In genomic region chr1:236200925-236201324, GRCh38 we compare ENCODE assay signal across 11 cellular contexts.
"Had no signal": no experiment of that assay in that cellular context is flagged by ENCODE, and none has a peak within 500 bp of the region (broad histone marks: within the 10 kb centered on the region; RNA-seq: fewer than 3 reads in every experiment).

No MANE protein-coding gene starts in this region.

- H3K9ac ChIP-seq: KMS-11 had no signal

- FAIRE-seq: H1, H54, HepG2 had no signal

- H2AFZ ChIP-seq: GM23338 had no signal

- H3K4me2 ChIP-seq: GM23338, KMS-11 had no signal

- ATAC-seq: GM23338, HepG2 had no signal

- H3K4me3 Mint-ChIP-seq: GM23338, H9, HFFc6, IgD-negative memory B cell had no signal

- H3K27ac ChIP-seq: KMS-11 had no signal

- DNase-seq: H9, HCEC 1CT, HFFc6, Karpas-422, KBM-7 had no signal

- H3K27ac Mint-ChIP-seq: GM23338, H9, HFFc6, IgD-negative memory B cell had no signal

- H3K27me3 Mint-ChIP-seq: IgD-negative memory B cell had no signal

- H3K4me1 Mint-ChIP-seq: GM23338, H9, IgD-negative memory B cell had no signal

- H3K4me3 ChIP-seq: GM23338 had no signal
